24 cellular contexts compared by ENCODE assay signal in genomic region chr20:60812561-60812960, GRCh38.
"Had no signal": no experiment of that assay in that cellular context is flagged by ENCODE, and none has a peak within 500 bp of the region (broad histone marks: within the 10 kb centered on the region; RNA-seq: fewer than 3 reads in every experiment).

No MANE protein-coding gene starts in this region.

- ATAC-seq: effector memory CD8-positive, alpha-beta T cell; esophagus mucosa; foreskin keratinocyte; gastroesophageal sphincter; heart left ventricle; left colon; left lung; left ventricle myocardium superior; lower lobe of right lung; mucosa of descending colon had no signal

- H3K36me3 ChIP-seq: colonic mucosa, gastroesophageal sphincter, heart left ventricle, left lung, lower lobe of right lung had no signal

- H3K9me3 ChIP-seq: colonic mucosa, gastroesophageal sphincter, heart left ventricle, left lung, lower lobe of right lung had no signal

- H3K4me3 ChIP-seq: colonic mucosa, gastroesophageal sphincter, heart left ventricle, hepatocyte, left lung, lower lobe of right lung, mucosa of descending colon had no signal

- H3K27me3 ChIP-seq: colonic mucosa, foreskin keratinocyte, gastroesophageal sphincter, heart left ventricle, hepatocyte, left lung had no signal

- DNase-seq: colonic mucosa; cortex of kidney; effector CD8-positive, alpha-beta T cell; effector memory CD8-positive, alpha-beta T cell; endodermal cell; erythroblast; foreskin keratinocyte; heart left ventricle; hypothalamus; immature natural killer cell; islet precursor cell; kidney; kidney glomerular epithelial cell; left colon; left lung; left ventricle myocardium superior; lower lobe of right lung; mesenchymal stem cell; mucosa of descending colon; naive B cell had no signal

- H3K4me1 ChIP-seq: colonic mucosa, foreskin keratinocyte, gastroesophageal sphincter, heart left ventricle, left lung, lower lobe of right lung had no signal

- H3K27ac ChIP-seq: colonic mucosa, epithelial cell of prostate, foreskin keratinocyte, gastroesophageal sphincter, heart left ventricle, hepatocyte, left lung, lower lobe of right lung had no signal
